In the genomic region with DNA sequence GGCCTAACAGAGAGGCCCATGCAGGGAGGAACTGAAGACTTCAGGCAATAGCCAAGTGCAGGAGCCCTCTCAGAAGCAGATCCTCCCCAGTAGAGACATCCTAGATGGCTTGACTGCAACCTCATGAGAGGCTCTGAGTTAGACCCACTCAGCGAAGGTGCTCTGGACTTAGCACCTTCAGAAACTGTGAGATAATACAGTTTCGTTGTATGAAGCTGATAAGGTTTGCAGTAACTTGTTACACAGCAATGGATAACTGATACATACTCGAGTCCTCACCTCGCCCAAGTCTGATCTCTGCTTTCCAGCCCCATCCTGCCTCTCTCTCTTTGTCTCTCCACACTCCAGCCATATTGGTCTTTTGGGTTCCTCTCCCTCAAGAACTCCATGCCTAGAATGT, we compare ENCODE assay signal across 34 cellular contexts.
"Had no signal": no experiment of that assay in that cellular context is flagged by ENCODE, and none has a peak within 500 bp of the region (broad histone marks: within the 10 kb centered on the region; RNA-seq: fewer than 3 reads in every experiment).

No MANE protein-coding gene starts in this region.

- H3K27ac Mint-ChIP-seq: activated B cell treated with CpG ODN at 0.5 μM for 24 hours; activated CD8-positive, alpha-beta T cell treated with anti-CD3 and anti-CD28 coated beads for 36 hours; activated naive CD4-positive, alpha-beta T cell treated with anti-CD3 and anti-CD28 coated beads, Interleukin-2, amount 10 ng/mL, durations not matched to agents 7 days and 5 days; activated naive CD8-positive, alpha-beta T cell treated with anti-CD3 and anti-CD28 coated beads, Interleukin-2, amount 10 ng/mL, durations not matched to agents 7 days and 5 days; activated T-cell treated with anti-CD3 and anti-CD28 coated beads, Interleukin-2, amount 50 U/mL, for 24 hours; activated T-cell treated with anti-CD3 and anti-CD28 coated beads, Interleukin-2, amount 50 U/mL, for 72 hours; brain; dendritic cell treated with granulocyte-macrophage colony-stimulating factor and Interleukin-4, amounts not matched to agents 40 ng/mL and 50 ng/mL, for 4 days; endodermal cell; T-helper 2 cell treated with Interferon-gamma antibody and Interleukin-4, amounts not matched to agents 5 μg/mL and 100 μg/mL, for 36 hours had no signal

- H3K27me3 Mint-ChIP-seq: activated B cell treated with CpG ODN at 0.5 μM for 24 hours; activated CD8-positive, alpha-beta T cell treated with anti-CD3 and anti-CD28 coated beads for 36 hours; activated naive CD8-positive, alpha-beta T cell treated with anti-CD3 and anti-CD28 coated beads, Interleukin-2, amount 10 ng/mL, durations not matched to agents 7 days and 5 days; activated T-cell treated with anti-CD3 and anti-CD28 coated beads, Interleukin-2, amount 50 U/mL, for 24 hours had no signal

- H3K4me1 ChIP-seq: breast epithelium, foreskin keratinocyte had no signal

- H3K27ac ChIP-seq: ascending aorta, breast epithelium, coronary artery, dorsolateral prefrontal cortex, foreskin keratinocyte, gastrocnemius medialis, WERI-Rb-1 had no signal

- H3K36me3 Mint-ChIP-seq: activated naive CD4-positive, alpha-beta T cell treated with anti-CD3 and anti-CD28 coated beads, Interleukin-2, amount 10 ng/mL, durations not matched to agents 7 days and 5 days; activated naive CD4-positive, alpha-beta T cell treated with anti-CD3 and anti-CD28 coated beads, Interleukin-2, amount 50 U/mL, for 72 hours; activated naive CD8-positive, alpha-beta T cell treated with anti-CD3 and anti-CD28 coated beads, Interleukin-2, amount 10 ng/mL, durations not matched to agents 7 days and 5 days; brain had no signal

- H3K9me3 Mint-ChIP-seq: activated CD8-positive, alpha-beta T cell treated with anti-CD3 and anti-CD28 coated beads for 36 hours; activated naive CD4-positive, alpha-beta T cell treated with anti-CD3 and anti-CD28 coated beads, Interleukin-2, amount 10 ng/mL, durations not matched to agents 7 days and 5 days; activated naive CD4-positive, alpha-beta T cell treated with anti-CD3 and anti-CD28 coated beads, Interleukin-2, amount 50 U/mL, for 72 hours; activated T-cell treated with anti-CD3 and anti-CD28 coated beads, Interleukin-2, amount 50 U/mL, for 24 hours; activated T-cell treated with anti-CD3 and anti-CD28 coated beads, Interleukin-2, amount 50 U/mL, for 72 hours; central memory CD8-positive, alpha-beta T cell; dendritic cell treated with granulocyte-macrophage colony-stimulating factor and Interleukin-4, amounts not matched to agents 40 ng/mL and 50 ng/mL, for 4 days; endodermal cell; T-helper 2 cell treated with Interferon-gamma antibody and Interleukin-4, amounts not matched to agents 5 μg/mL and 100 μg/mL, for 36 hours had no signal

- H3K4me1 Mint-ChIP-seq: activated B cell treated with CpG ODN at 0.5 μM for 24 hours; activated naive CD4-positive, alpha-beta T cell treated with anti-CD3 and anti-CD28 coated beads, Interleukin-2, amount 10 ng/mL, durations not matched to agents 7 days and 5 days; activated naive CD8-positive, alpha-beta T cell treated with anti-CD3 and anti-CD28 coated beads, Interleukin-2, amount 10 ng/mL, durations not matched to agents 7 days and 5 days; central memory CD8-positive, alpha-beta T cell had no signal

- DNase-seq: activated B cell treated with CpG ODN at 0.5 μM for 24 hours; activated CD4-positive, alpha-beta T cell treated with anti-CD3 and anti-CD28 coated beads for 48 hours; activated CD4-positive, alpha-beta T cell treated with anti-CD3 and anti-CD28 coated beads, Interleukin-2, amount 50 U/mL, for 1 hour; activated CD4-positive, alpha-beta T cell treated with anti-CD3 and anti-CD28 coated beads, Interleukin-2, amount 50 U/mL, for 48 hours; activated CD8-positive, alpha-beta memory T cell treated with anti-CD3 and anti-CD28 coated beads for 24 hours; activated CD8-positive, alpha-beta memory T cell treated with anti-CD3 and anti-CD28 coated beads, Interleukin-2, amount 50 U/mL, for 48 hours; activated CD8-positive, alpha-beta T cell treated with anti-CD3 and anti-CD28 coated beads for 36 hours; activated gamma-delta T cell; activated naive CD4-positive, alpha-beta T cell; activated naive CD4-positive, alpha-beta T cell treated with anti-CD3 and anti-CD28 coated beads, Interleukin-2, amount 10 ng/mL, durations not matched to agents 7 days and 5 days; activated naive CD8-positive, alpha-beta T cell treated with anti-CD3 and anti-CD28 coated beads, Interleukin-2, amount 10 ng/mL, durations not matched to agents 7 days and 5 days; activated T-cell treated with anti-CD3 and anti-CD28 coated beads for 4 hours; activated T-cell treated with anti-CD3 and anti-CD28 coated beads, Interleukin-2, amount 50 U/mL, for 24 hours; activated T-cell treated with anti-CD3 and anti-CD28 coated beads, Interleukin-2, amount 50 U/mL, for 72 hours; dorsolateral prefrontal cortex; effector memory CD4-positive, alpha-beta T cell; foreskin keratinocyte; gastrocnemius medialis; glutamatergic neuron; T-helper 1 cell; T-helper 17 cell; T1000; WERI-Rb-1 had no signal

- H3K36me3 ChIP-seq: ascending aorta, breast epithelium, gastrocnemius medialis, WERI-Rb-1 had no signal

- H3K9me3 ChIP-seq: ascending aorta, breast epithelium, gastrocnemius medialis had no signal

- H3K4me3 Mint-ChIP-seq: activated B cell treated with CpG ODN at 0.5 μM for 24 hours; activated CD8-positive, alpha-beta T cell treated with anti-CD3 and anti-CD28 coated beads for 36 hours; activated naive CD4-positive, alpha-beta T cell treated with anti-CD3 and anti-CD28 coated beads, Interleukin-2, amount 10 ng/mL, durations not matched to agents 7 days and 5 days; activated naive CD8-positive, alpha-beta T cell treated with anti-CD3 and anti-CD28 coated beads, Interleukin-2, amount 10 ng/mL, durations not matched to agents 7 days and 5 days; activated T-cell treated with anti-CD3 and anti-CD28 coated beads, Interleukin-2, amount 50 U/mL, for 24 hours; activated T-cell treated with anti-CD3 and anti-CD28 coated beads, Interleukin-2, amount 50 U/mL, for 72 hours; brain; central memory CD8-positive, alpha-beta T cell; dendritic cell treated with granulocyte-macrophage colony-stimulating factor and Interleukin-4, amounts not matched to agents 40 ng/mL and 50 ng/mL, for 4 days; endodermal cell; T-helper 17 cell; T-helper 2 cell treated with Interferon-gamma antibody and Interleukin-4, amounts not matched to agents 5 μg/mL and 100 μg/mL, for 36 hours had no signal

- ATAC-seq: activated CD4-positive, CD25-positive, alpha-beta regulatory T cell treated with anti-CD3 and anti-CD28 coated beads, Interleukin-2, amount 50 U/mL, for 24 hours; activated CD8-positive, alpha-beta T cell treated with anti-CD3 and anti-CD28 coated beads for 36 hours; activated naive CD4-positive, alpha-beta T cell treated with anti-CD3 and anti-CD28 coated beads, Interleukin-2, amount 50 U/mL, for 72 hours; activated T-cell treated with anti-CD3 and anti-CD28 coated beads, Interleukin-2, amount 50 U/mL, for 72 hours; esophagus mucosa; gastrocnemius medialis; T-helper 17 cell had no signal

- H3K27me3 ChIP-seq: ascending aorta, breast epithelium, dorsolateral prefrontal cortex, foreskin keratinocyte, gastrocnemius medialis had no signal

- H3K4me3 ChIP-seq: ascending aorta, breast epithelium, coronary artery, dorsolateral prefrontal cortex, gastrocnemius medialis had no signal
